ENCODE assay signal across 37 cellular contexts in genomic region chr4:44713125-44713524, GRCh38.
"Had no signal": no experiment of that assay in that cellular context is flagged by ENCODE, and none has a peak within 500 bp of the region (broad histone marks: within the 10 kb centered on the region; RNA-seq: fewer than 3 reads in every experiment).

No MANE protein-coding gene starts in this region.

- H3K36me3 ChIP-seq: brain microvascular endothelial cell, breast epithelium had no signal

- H3K27me3 ChIP-seq: body of pancreas, brain microvascular endothelial cell, breast epithelium had no signal

- H3K4me3 Mint-ChIP-seq: activated CD4-positive, alpha-beta memory T cell treated with anti-CD3 and anti-CD28 coated beads, Interleukin-2, amount 10 ng/mL, durations not matched to agents 7 days and 5 days; activated CD4-positive, alpha-beta T cell treated with anti-CD3 and anti-CD28 coated beads for 36 hours; activated CD4-positive, alpha-beta T cell treated with anti-CD3 and anti-CD28 coated beads, Interleukin-2, amount 10 ng/mL, durations not matched to agents 7 days and 5 days; activated CD8-positive, alpha-beta memory T cell treated with anti-CD3 and anti-CD28 coated beads, Interleukin-2, amount 10 ng/mL, durations not matched to agents 7 days and 5 days; activated CD8-positive, alpha-beta T cell treated with anti-CD3 and anti-CD28 coated beads, Interleukin-2, amount 10 ng/mL, durations not matched to agents 7 days and 5 days; activated naive CD4-positive, alpha-beta T cell treated with anti-CD3 and anti-CD28 coated beads, Interleukin-2, amount 10 ng/mL, durations not matched to agents 7 days and 5 days; activated naive CD4-positive, alpha-beta T cell treated with anti-CD3 and anti-CD28 coated beads, Interleukin-2, amount 50 U/mL, for 24 hours; activated naive CD8-positive, alpha-beta T cell treated with anti-CD3 and anti-CD28 coated beads, Interleukin-2, amount 10 ng/mL, durations not matched to agents 7 days and 5 days; activated naive CD8-positive, alpha-beta T cell treated with anti-CD3 and anti-CD28 coated beads, Interleukin-2, amount 50 U/mL, for 24 hours; activated T-cell treated with anti-CD3 and anti-CD28 coated beads, Interleukin-2, amount 50 U/mL, for 24 hours; T-helper 1 cell treated with Interleukin-12 subunit alpha and Interleukin-12 subunit beta and Interleukin-4 antibody, amounts not matched to agents 30 μg/mL and 1 μg/mL, for 36 hours; T-helper 2 cell treated with Interferon-gamma antibody and Interleukin-4, amounts not matched to agents 5 μg/mL and 100 μg/mL, for 36 hours; WTC11 had no signal

- DNase-seq: activated CD4-positive, alpha-beta memory T cell treated with anti-CD3 and anti-CD28 coated beads, Interleukin-2, amount 10 ng/mL, durations not matched to agents 7 days and 5 days; activated CD4-positive, alpha-beta T cell treated with anti-CD3 and anti-CD28 coated beads for 1 hour; activated CD4-positive, alpha-beta T cell treated with anti-CD3 and anti-CD28 coated beads for 36 hours; activated CD4-positive, alpha-beta T cell treated with anti-CD3 and anti-CD28 coated beads for 48 hours; activated CD4-positive, alpha-beta T cell treated with anti-CD3 and anti-CD28 coated beads, Interleukin-2, amount 10 ng/mL, durations not matched to agents 7 days and 5 days; activated CD4-positive, alpha-beta T cell treated with anti-CD3 and anti-CD28 coated beads, Interleukin-2, amount 50 U/mL, for 48 hours; activated CD4-positive, CD25-positive, alpha-beta regulatory T cell; activated CD8-positive, alpha-beta memory T cell treated with anti-CD3 and anti-CD28 coated beads for 24 hours; activated CD8-positive, alpha-beta memory T cell treated with anti-CD3 and anti-CD28 coated beads, Interleukin-2, amount 10 ng/mL, durations not matched to agents 7 days and 5 days; activated CD8-positive, alpha-beta memory T cell treated with anti-CD3 and anti-CD28 coated beads, Interleukin-2, amount 50 U/mL, for 48 hours; activated CD8-positive, alpha-beta T cell treated with anti-CD3 and anti-CD28 coated beads, Interleukin-2, amount 10 ng/mL, durations not matched to agents 7 days and 5 days; activated effector memory CD4-positive, alpha-beta T cell treated with Interleukin-2 at 50 U/mL for 16 hours; activated gamma-delta T cell; activated naive CD4-positive, alpha-beta T cell treated with anti-CD3 and anti-CD28 coated beads, Interleukin-2, amount 10 ng/mL, durations not matched to agents 7 days and 5 days; activated naive CD8-positive, alpha-beta T cell treated with anti-CD3 and anti-CD28 coated beads, Interleukin-2, amount 10 ng/mL, durations not matched to agents 7 days and 5 days; activated naive CD8-positive, alpha-beta T cell treated with anti-CD3 and anti-CD28 coated beads, Interleukin-2, amount 50 U/mL, for 24 hours; activated T-cell treated with anti-CD3 and anti-CD28 coated beads, Interleukin-2, amount 50 U/mL, for 24 hours; activated T-cell treated with anti-CD3 and anti-CD28 coated beads, Interleukin-2, amount 50 U/mL, for 48 hours; amniotic stem cell; aorta; body of pancreas; brain microvascular endothelial cell; central memory CD4-positive, alpha-beta T cell; T-helper 1 cell; T-helper 2 cell; T-helper 9 cell; WERI-Rb-1 had no signal

- FAIRE-seq: astrocyte, colon had no signal

- H3K27me3 Mint-ChIP-seq: activated CD4-positive, alpha-beta memory T cell treated with anti-CD3 and anti-CD28 coated beads, Interleukin-2, amount 10 ng/mL, durations not matched to agents 7 days and 5 days; activated CD4-positive, alpha-beta T cell treated with anti-CD3 and anti-CD28 coated beads for 36 hours; activated CD4-positive, alpha-beta T cell treated with anti-CD3 and anti-CD28 coated beads, Interleukin-2, amount 10 ng/mL, durations not matched to agents 7 days and 5 days; activated CD8-positive, alpha-beta memory T cell treated with anti-CD3 and anti-CD28 coated beads, Interleukin-2, amount 10 ng/mL, durations not matched to agents 7 days and 5 days; activated naive CD4-positive, alpha-beta T cell treated with anti-CD3 and anti-CD28 coated beads, Interleukin-2, amount 10 ng/mL, durations not matched to agents 7 days and 5 days; activated naive CD4-positive, alpha-beta T cell treated with anti-CD3 and anti-CD28 coated beads, Interleukin-2, amount 50 U/mL, for 24 hours; activated naive CD8-positive, alpha-beta T cell treated with anti-CD3 and anti-CD28 coated beads, Interleukin-2, amount 10 ng/mL, durations not matched to agents 7 days and 5 days; activated naive CD8-positive, alpha-beta T cell treated with anti-CD3 and anti-CD28 coated beads, Interleukin-2, amount 50 U/mL, for 24 hours; activated T-cell treated with anti-CD3 and anti-CD28 coated beads, Interleukin-2, amount 50 U/mL, for 24 hours had no signal

- H3K4me3 ChIP-seq: body of pancreas, breast epithelium, coronary artery had no signal

- H3K9me3 ChIP-seq: body of pancreas, breast epithelium had no signal

- ATAC-seq: activated CD4-positive, alpha-beta T cell treated with anti-CD3 and anti-CD28 coated beads for 36 hours; activated CD4-positive, CD25-positive, alpha-beta regulatory T cell treated with anti-CD3 and anti-CD28 coated beads, Interleukin-2, amount 50 U/mL, for 24 hours; activated CD8-positive, alpha-beta memory T cell treated with anti-CD3 and anti-CD28 coated beads, Interleukin-2, amount 10 ng/mL, durations not matched to agents 7 days and 5 days; activated CD8-positive, alpha-beta T cell treated with anti-CD3 and anti-CD28 coated beads, Interleukin-2, amount 10 ng/mL, durations not matched to agents 7 days and 5 days; activated naive CD8-positive, alpha-beta T cell treated with anti-CD3 and anti-CD28 coated beads, Interleukin-2, amount 50 U/mL, for 24 hours; body of pancreas; WTC11 had no signal

- H3K4me1 ChIP-seq: breast epithelium had no signal

- H3K9me3 Mint-ChIP-seq: activated CD4-positive, alpha-beta memory T cell treated with anti-CD3 and anti-CD28 coated beads, Interleukin-2, amount 10 ng/mL, durations not matched to agents 7 days and 5 days; activated CD4-positive, alpha-beta T cell treated with anti-CD3 and anti-CD28 coated beads, Interleukin-2, amount 10 ng/mL, durations not matched to agents 7 days and 5 days; activated naive CD4-positive, alpha-beta T cell treated with anti-CD3 and anti-CD28 coated beads, Interleukin-2, amount 10 ng/mL, durations not matched to agents 7 days and 5 days; activated naive CD4-positive, alpha-beta T cell treated with anti-CD3 and anti-CD28 coated beads, Interleukin-2, amount 50 U/mL, for 24 hours; activated naive CD8-positive, alpha-beta T cell treated with anti-CD3 and anti-CD28 coated beads, Interleukin-2, amount 10 ng/mL, durations not matched to agents 7 days and 5 days; activated naive CD8-positive, alpha-beta T cell treated with anti-CD3 and anti-CD28 coated beads, Interleukin-2, amount 50 U/mL, for 24 hours; activated T-cell treated with anti-CD3 and anti-CD28 coated beads, Interleukin-2, amount 50 U/mL, for 24 hours; activated T-helper 2 cell treated with anti-CD3 and anti-CD28 coated beads, Interferon-gamma antibody, Interleukin-2, Interleukin-4, amounts not matched to agents 10 μg/mL and 5 μg/mL and 100 μg/mL, durations not matched to agents 14 hours and 24 hours and 36 hours; T-helper 1 cell treated with Interleukin-12 subunit alpha and Interleukin-12 subunit beta and Interleukin-4 antibody, amounts not matched to agents 30 μg/mL and 1 μg/mL, for 36 hours; T-helper 2 cell treated with Interferon-gamma antibody and Interleukin-4, amounts not matched to agents 5 μg/mL and 100 μg/mL, for 36 hours; WTC11 had no signal

- H3K27ac ChIP-seq: body of pancreas, brain microvascular endothelial cell, breast epithelium, coronary artery, WERI-Rb-1 had no signal

- H3K4me1 Mint-ChIP-seq: activated CD4-positive, alpha-beta T cell treated with anti-CD3 and anti-CD28 coated beads, Interleukin-2, amount 10 ng/mL, durations not matched to agents 7 days and 5 days; activated naive CD4-positive, alpha-beta T cell treated with anti-CD3 and anti-CD28 coated beads, Interleukin-2, amount 10 ng/mL, durations not matched to agents 7 days and 5 days; activated naive CD8-positive, alpha-beta T cell treated with anti-CD3 and anti-CD28 coated beads, Interleukin-2, amount 10 ng/mL, durations not matched to agents 7 days and 5 days; WTC11 had no signal

- H3K27ac Mint-ChIP-seq: activated CD4-positive, alpha-beta memory T cell treated with anti-CD3 and anti-CD28 coated beads, Interleukin-2, amount 10 ng/mL, durations not matched to agents 7 days and 5 days; activated CD4-positive, alpha-beta T cell treated with anti-CD3 and anti-CD28 coated beads for 36 hours; activated CD8-positive, alpha-beta memory T cell treated with anti-CD3 and anti-CD28 coated beads, Interleukin-2, amount 10 ng/mL, durations not matched to agents 7 days and 5 days; activated CD8-positive, alpha-beta T cell treated with anti-CD3 and anti-CD28 coated beads, Interleukin-2, amount 10 ng/mL, durations not matched to agents 7 days and 5 days; activated naive CD4-positive, alpha-beta T cell treated with anti-CD3 and anti-CD28 coated beads, Interleukin-2, amount 10 ng/mL, durations not matched to agents 7 days and 5 days; activated naive CD4-positive, alpha-beta T cell treated with anti-CD3 and anti-CD28 coated beads, Interleukin-2, amount 50 U/mL, for 24 hours; activated naive CD8-positive, alpha-beta T cell treated with anti-CD3 and anti-CD28 coated beads, Interleukin-2, amount 10 ng/mL, durations not matched to agents 7 days and 5 days; activated naive CD8-positive, alpha-beta T cell treated with anti-CD3 and anti-CD28 coated beads, Interleukin-2, amount 50 U/mL, for 24 hours; activated T-cell treated with anti-CD3 and anti-CD28 coated beads, Interleukin-2, amount 50 U/mL, for 24 hours; activated T-helper 2 cell treated with anti-CD3 and anti-CD28 coated beads, Interferon-gamma antibody, Interleukin-2, Interleukin-4, amounts not matched to agents 10 μg/mL and 5 μg/mL and 100 μg/mL, durations not matched to agents 14 hours and 24 hours and 36 hours; T-helper 1 cell treated with Interleukin-12 subunit alpha and Interleukin-12 subunit beta and Interleukin-4 antibody, amounts not matched to agents 30 μg/mL and 1 μg/mL, for 36 hours; T-helper 2 cell treated with Interferon-gamma antibody and Interleukin-4, amounts not matched to agents 5 μg/mL and 100 μg/mL, for 36 hours; WTC11 had no signal
